In the genomic region with DNA sequence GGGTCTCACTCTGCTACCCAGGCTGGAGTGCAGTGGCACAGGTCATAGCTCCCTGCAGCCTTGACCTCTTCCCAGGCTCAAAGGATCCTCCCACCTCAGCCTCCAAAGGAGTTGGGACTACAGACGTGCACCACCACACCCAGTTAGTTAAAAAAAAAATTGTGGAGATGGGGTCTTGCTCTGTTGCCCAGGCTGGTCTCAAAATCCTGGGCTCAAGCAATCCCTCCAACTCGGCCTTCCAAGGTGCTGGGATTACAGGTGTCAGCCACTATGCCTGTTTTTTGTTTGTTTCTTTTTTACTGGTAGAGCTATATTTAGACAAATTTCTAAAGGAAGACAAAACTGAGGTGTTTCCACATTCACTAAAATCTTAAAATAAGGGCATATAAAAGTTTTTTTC, we compare ENCODE assay signal across 17 cellular contexts. TPM values are rescaled to one million over a fixed set of nuclear protein-coding genes. Genes with fewer than 3 reads are reported as not detected.
DNase-seq lines count a peak whose midpoint lies in the region; ATAC-seq and TF ChIP-seq lines count a peak whose summit lies in the region.
"Had no signal": no experiment of that assay in that cellular context is flagged by ENCODE, and none has a peak within 500 bp of the region (broad histone marks: within the 10 kb centered on the region; RNA-seq: fewer than 3 reads in every experiment).

No MANE protein-coding gene starts in this region.

- BruUV-seq in PC-3 (replicated peaks; lab: Mats Ljungman, UMichigan): no TSS peak

- H2AFZ ChIP-seq in PC-3 (ENCODE audit: low read length): no peak overlapping the region
- no peak overlapping the region for H2AFZ ChIP-seq in neural progenitor cell (replicated peaks)

- DNase-seq in activated T-cell treated with anti-CD3 and anti-CD28 coated beads, Interleukin-2, amount 50 U/mL, for 72 hours: no peak
- DNase-seq in activated T-cell treated with anti-CD3 and anti-CD28 coated beads, Interleukin-2, amount 50 U/mL, for 1 hour: no peak
- no peak for DNase-seq in PC-3
- DNase-seq in endodermal cell: no peak
- DNase-seq in neural progenitor cell (ENCODE audit: low spot score): no peak
- no peak for DNase-seq in activated effector memory CD4-positive, alpha-beta T cell treated with anti-CD3 and anti-CD28 coated beads, Interleukin-2, amount 50 U/mL, for 16 hours
- DNase-seq in DMS153 treated with DMSO at 0.1 percent for 48 hours (lab: John Stamatoyannopoulos, UW; ENCODE audit: unreplicated experiment): no peak
- no peak for DNase-seq in KG1 (lab: John Stamatoyannopoulos, UW)
- DNase-seq: CD4-positive, alpha-beta memory T cell; colonic mucosa; gastrocnemius medialis; NCI-H1930; NCI-H446 treated with DMSO at 0.1 percent for 48 hours; T-cell had no signal

- 0 out of 2 replicates have a peak, but pooled peaks cover 3% of the 10 kb centered on the region for H4K20me1 ChIP-seq in PC-3 (ENCODE audit: low read length)
- H4K20me1 ChIP-seq in neural progenitor cell (ENCODE audit: low read depth): peaks cover 11% of the 10 kb centered on the region

- H3K9me3 ChIP-seq in PC-3 (ENCODE audit: low read length) (no peaks in the 10 kb centered on the region), endodermal cell (ENCODE audit: control insufficient read depth, low read length) (no peaks in the 10 kb centered on the region), neural progenitor cell (ENCODE audit: low read depth) (no peaks in the 10 kb centered on the region)
- H3K9me3 ChIP-seq: colonic mucosa, gastrocnemius medialis had no signal

- H3K9ac ChIP-seq in PC-3 (ENCODE audit: low read length): no peak overlapping the region
- no peak overlapping the region for H3K9ac ChIP-seq in endodermal cell (ENCODE audit: extremely low read depth, low read length, poor library complexity, severe bottlenecking)
- no peak overlapping the region for H3K9ac ChIP-seq in neural progenitor cell

- H3K27ac ChIP-seq in PC-3 (ENCODE audit: low read length): no peak overlapping the region
- H3K27ac ChIP-seq in endodermal cell (ENCODE audit: low read depth, low read length): no peak overlapping the region
- no peak overlapping the region for H3K27ac ChIP-seq in neural progenitor cell
- H3K27ac ChIP-seq: ascending aorta, colonic mucosa had no signal

- H3K36me3 Mint-ChIP-seq in activated T-cell treated with anti-CD3 and anti-CD28 coated beads, Interleukin-2, amount 50 U/mL, for 72 hours (ENCODE audit: insufficient read depth in 2 of 2): peaks cover 22 to 45% of the 10 kb centered on the region in 2 donors
- peaks cover 37% of the 10 kb centered on the region for H3K36me3 Mint-ChIP-seq in endodermal cell (ENCODE audit: low read depth)
- H3K36me3 Mint-ChIP-seq in neural progenitor cell: peaks cover 23% of the 10 kb centered on the region

- CTCF ChIA-PET in PC-3 (lab: Charles Lee): no interaction called here

- H3K27ac Mint-ChIP-seq in activated T-cell treated with anti-CD3 and anti-CD28 coated beads, Interleukin-2, amount 50 U/mL, for 72 hours: no peak overlapping the region
- H3K27ac Mint-ChIP-seq in endodermal cell (no peak overlapping the region), neural progenitor cell (no peak overlapping the region)

- H3K4me3 ChIP-seq in PC-3 (ENCODE audit: low read length) (peak overlapping the region; percentile 87; the same call in 1 of the 2 replicates), endodermal cell (ENCODE audit: low read length) (peak overlapping the region; percentile 90), neural progenitor cell (peak overlapping the region; percentile 68)
- H3K4me3 ChIP-seq: colonic mucosa had no signal

- TF ChIP-seq CTCF in PC-3 (conservative IDR thresholded peaks at IDR 0.05; ENCODE audit: low read depth, low read length): no peak
- no peak for TF ChIP-seq CTCF in endodermal cell (conservative IDR thresholded peaks at IDR 0.05)
- TF ChIP-seq CTCF in neural progenitor cell (IDR thresholded peaks at IDR 0.05): no peak

- H3K4me1 ChIP-seq in PC-3 (ENCODE audit: insufficient read depth, low read length) (peaks cover 17% of the 10 kb centered on the region), endodermal cell (ENCODE audit: control insufficient read depth, insufficient read depth, low read length) (no peaks in the 10 kb centered on the region), neural progenitor cell (peaks cover 13% of the 10 kb centered on the region)
- H3K4me1 ChIP-seq: ascending aorta, colonic mucosa had no signal

- no peak for ATAC-seq in activated T-cell treated with anti-CD3 and anti-CD28 coated beads, Interleukin-2, amount 50 U/mL, for 72 hours (replicated peaks in 1 of 2)
- ATAC-seq in PC-3: no peak
- ATAC-seq: gastrocnemius medialis, T-cell had no signal

- H3K79me2 ChIP-seq in PC-3 (ENCODE audit: low read length) (peaks cover 18% of the 10 kb centered on the region), neural progenitor cell (ENCODE audit: low read depth) (peaks cover 35% of the 10 kb centered on the region)

- H3K27me3 Mint-ChIP-seq in activated T-cell treated with anti-CD3 and anti-CD28 coated beads, Interleukin-2, amount 50 U/mL, for 72 hours (ENCODE audit: low read depth): peaks cover 8% of the 10 kb centered on the region
- H3K27me3 Mint-ChIP-seq in endodermal cell (ENCODE audit: insufficient read depth) (no peaks in the 10 kb centered on the region), neural progenitor cell (ENCODE audit: insufficient read depth, low read depth) (peaks cover 2% of the 10 kb centered on the region)

- H3K9me3 Mint-ChIP-seq in activated T-cell treated with anti-CD3 and anti-CD28 coated beads, Interleukin-2, amount 50 U/mL, for 72 hours: peaks cover 3 to 4% of the 10 kb centered on the region in 2 donors
- H3K9me3 Mint-ChIP-seq in endodermal cell: no peaks in the 10 kb centered on the region
- H3K9me3 Mint-ChIP-seq in neural progenitor cell: no peaks in the 10 kb centered on the region

- no peaks in the 10 kb centered on the region for H3K9me2 ChIP-seq in PC-3 (replicated peaks; ENCODE audit: low read length)

- H3K4me1 Mint-ChIP-seq in activated T-cell treated with anti-CD3 and anti-CD28 coated beads, Interleukin-2, amount 50 U/mL, for 72 hours (ENCODE audit: low read depth): peaks cover 15% of the 10 kb centered on the region
- peaks cover 6% of the 10 kb centered on the region for H3K4me1 Mint-ChIP-seq in endodermal cell
- H3K4me1 Mint-ChIP-seq in neural progenitor cell: peaks cover 13% of the 10 kb centered on the region

- POLR2A ChIA-PET in PC-3 (lab: Charles Lee; ENCODE audit: unreplicated experiment): no interaction called here

- intact Hi-C loops in PC-3 (cut with micrococcal nuclease): no loop called here

- H3K4me2 ChIP-seq in PC-3 (ENCODE audit: low read length): peak overlapping the region; percentile 95
- peak overlapping the region; percentile 89 for H3K4me2 ChIP-seq in neural progenitor cell

- H3K4me3 Mint-ChIP-seq in activated T-cell treated with anti-CD3 and anti-CD28 coated beads, Interleukin-2, amount 50 U/mL, for 72 hours: peak overlapping the region; percentile 89 to 90
- H3K4me3 Mint-ChIP-seq in endodermal cell: peak overlapping the region; percentile 84
- no peak overlapping the region for H3K4me3 Mint-ChIP-seq in neural progenitor cell

- H3F3A ChIP-seq in PC-3 (ENCODE audit: low read length, unreplicated experiment): no peaks in the 10 kb centered on the region
- peaks cover 19% of the 10 kb centered on the region for H3F3A ChIP-seq in neural progenitor cell (ENCODE audit: low read depth)

- WGBS in endodermal cell (ENCODE audit: insufficient coverage in 1 of 2, insufficient read length in 1 of 2), 2 experiments: 92 to 100% methylated on average over 1 to 2 of the region's 2 CpGs

- H3K36me3 ChIP-seq in PC-3 (ENCODE audit: low read depth, low read length) (peaks cover 16% of the 10 kb centered on the region), endodermal cell (ENCODE audit: control insufficient read depth, insufficient read depth, low read length) (peaks cover 40% of the 10 kb centered on the region), neural progenitor cell (peaks cover 2% of the 10 kb centered on the region)

- H3K27me3 ChIP-seq in PC-3 (ENCODE audit: low read length) (no peaks in the 10 kb centered on the region), endodermal cell (ENCODE audit: control insufficient read depth, insufficient read depth, low read length, poor library complexity, severe bottlenecking) (no peaks in the 10 kb centered on the region), neural progenitor cell (no peaks in the 10 kb centered on the region)
- H3K27me3 ChIP-seq: ascending aorta, colonic mucosa, gastrocnemius medialis had no signal

RNA-seq across cellular contexts. Expression of gene CMTR2, which starts 1.7 kb away (rescaled TPM):
- total RNA-seq in activated T-cell treated with anti-CD3 and anti-CD28 coated beads, Interleukin-2, amount 50 U/mL, for 72 hours: 10 to 100 TPM; 21.8 to 26.7 TPM
- total RNA-seq in PC-3 (2014; rRNA removed): 14.7 and 15.3 TPM in 2 replicates
- total RNA-seq in endodermal cell: 10 to 100 TPM; 16.1 to 17.2 TPM
- 22.4 TPM for polyA plus RNA-seq in endodermal cell (2013, experiment 1 of 2)
- 25.6 TPM for polyA plus RNA-seq in endodermal cell (2013, experiment 2 of 2)
- total RNA-seq in neural progenitor cell (ENCODE audit: low replicate concordance): 32.4 and 43.9 TPM in 2 replicates

RNA-seq across cellular contexts. Expression of gene HYDIN, which starts 56.9 kb away (rescaled TPM):
- total RNA-seq in activated T-cell treated with anti-CD3 and anti-CD28 coated beads, Interleukin-2, amount 50 U/mL, for 72 hours: 1 to 10 TPM in 1 of 2 donors, under 1 TPM in 1; 0.30 to 1.2 TPM
- total RNA-seq in PC-3 (2014; rRNA removed): 0.12 and 0.69 TPM in 2 replicates
- 1 to 10 TPM; 6.4 to 7.7 TPM for total RNA-seq in endodermal cell
- polyA plus RNA-seq in endodermal cell (2013, experiment 1 of 2): 4.1 TPM
- polyA plus RNA-seq in endodermal cell (2013, experiment 2 of 2): 3.6 TPM
- 4.0 and 5.9 TPM in 2 replicates for total RNA-seq in neural progenitor cell (ENCODE audit: low replicate concordance)
- total RNA-seq: A673; activated CD8-positive, alpha-beta memory T cell treated with anti-CD3 and anti-CD28 coated beads for 36 hours; CD4-positive, alpha-beta memory T cell had no signal
- polyA plus RNA-seq: CD4-positive, alpha-beta memory T cell had no signal
